3 cellular contexts compared by ENCODE assay signal in the genomic region with DNA sequence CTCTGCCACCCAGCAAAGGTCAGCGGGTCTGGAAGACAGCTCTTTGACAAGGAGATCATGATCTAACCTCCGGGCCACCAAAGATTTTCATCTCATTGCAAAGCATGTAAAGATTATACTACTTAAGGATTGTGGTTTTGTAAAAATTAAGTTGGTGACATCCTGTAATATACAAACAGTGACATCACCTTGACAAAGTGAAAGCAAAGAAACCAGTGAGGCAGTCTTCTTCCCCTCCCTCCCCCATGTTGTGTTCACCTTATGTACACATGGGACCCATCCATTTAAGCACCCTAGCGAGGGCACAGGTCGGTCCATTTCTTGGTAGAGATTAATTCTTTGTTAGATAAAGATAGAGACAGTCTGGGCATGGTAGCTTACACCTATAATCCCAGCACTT.
TF ChIP-seq lines count a peak whose summit lies in the region.

No MANE protein-coding gene starts in this region.

TF ChIP-seq in liver, 16 proteins besides CTCF, POLR2A, EP300 and RAD21:
- TF ChIP-seq REST (IDR thresholded peaks at IDR 0.05) (no peak), ATF3 (IDR thresholded peaks at IDR 0.05) (no peak), EGR1 (IDR thresholded peaks at IDR 0.05; ENCODE audit: low read depth in 2 of 2) (no peak), FOXA2 (IDR thresholded peaks at IDR 0.05) (no peak), RXRA (IDR thresholded peaks at IDR 0.05) (no peak), YY1 (IDR thresholded peaks at IDR 0.05) (no peak), JUND (IDR thresholded peaks at IDR 0.05) (no peak), GABPA (IDR thresholded peaks at IDR 0.05 in 1 of 2, conservative IDR thresholded peaks at IDR 0.05 in 1 of 2) (no peak), TAF1 (conservative IDR thresholded peaks at IDR 0.05) (no peak), FOXA1 (IDR thresholded peaks at IDR 0.05) (no peak), NR2F2 (IDR thresholded peaks at IDR 0.05) (no peak)
- TF ChIP-seq, protein P1, sequence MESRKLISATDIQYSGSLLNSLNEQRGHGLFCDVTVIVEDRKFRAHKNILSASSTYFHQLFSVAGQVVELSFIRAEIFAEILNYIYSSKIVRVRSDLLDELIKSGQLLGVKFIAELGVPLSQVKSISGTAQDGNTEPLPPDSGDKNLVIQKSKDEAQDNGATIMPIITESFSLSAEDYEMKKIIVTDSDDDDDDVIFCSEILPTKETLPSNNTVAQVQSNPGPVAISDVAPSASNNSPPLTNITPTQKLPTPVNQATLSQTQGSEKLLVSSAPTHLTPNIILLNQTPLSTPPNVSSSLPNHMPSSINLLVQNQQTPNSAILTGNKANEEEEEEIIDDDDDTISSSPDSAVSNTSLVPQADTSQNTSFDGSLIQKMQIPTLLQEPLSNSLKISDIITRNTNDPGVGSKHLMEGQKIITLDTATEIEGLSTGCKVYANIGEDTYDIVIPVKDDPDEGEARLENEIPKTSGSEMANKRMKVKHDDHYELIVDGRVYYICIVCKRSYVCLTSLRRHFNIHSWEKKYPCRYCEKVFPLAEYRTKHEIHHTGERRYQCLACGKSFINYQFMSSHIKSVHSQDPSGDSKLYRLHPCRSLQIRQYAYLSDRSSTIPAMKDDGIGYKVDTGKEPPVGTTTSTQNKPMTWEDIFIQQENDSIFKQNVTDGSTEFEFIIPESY (IDR thresholded peaks at IDR 0.05) = no peak

TF ChIP-seq in HepG2, 621 proteins besides CTCF, POLR2A, EP300 and RAD21:
- no peak for TF ChIP-seq ZGPAT (CRISPR knock-in tag; IDR thresholded peaks at IDR 0.05)
- no peak for TF ChIP-seq RCOR2 (CRISPR knock-in tag; IDR thresholded peaks at IDR 0.05)
- TF ChIP-seq, protein P2, sequence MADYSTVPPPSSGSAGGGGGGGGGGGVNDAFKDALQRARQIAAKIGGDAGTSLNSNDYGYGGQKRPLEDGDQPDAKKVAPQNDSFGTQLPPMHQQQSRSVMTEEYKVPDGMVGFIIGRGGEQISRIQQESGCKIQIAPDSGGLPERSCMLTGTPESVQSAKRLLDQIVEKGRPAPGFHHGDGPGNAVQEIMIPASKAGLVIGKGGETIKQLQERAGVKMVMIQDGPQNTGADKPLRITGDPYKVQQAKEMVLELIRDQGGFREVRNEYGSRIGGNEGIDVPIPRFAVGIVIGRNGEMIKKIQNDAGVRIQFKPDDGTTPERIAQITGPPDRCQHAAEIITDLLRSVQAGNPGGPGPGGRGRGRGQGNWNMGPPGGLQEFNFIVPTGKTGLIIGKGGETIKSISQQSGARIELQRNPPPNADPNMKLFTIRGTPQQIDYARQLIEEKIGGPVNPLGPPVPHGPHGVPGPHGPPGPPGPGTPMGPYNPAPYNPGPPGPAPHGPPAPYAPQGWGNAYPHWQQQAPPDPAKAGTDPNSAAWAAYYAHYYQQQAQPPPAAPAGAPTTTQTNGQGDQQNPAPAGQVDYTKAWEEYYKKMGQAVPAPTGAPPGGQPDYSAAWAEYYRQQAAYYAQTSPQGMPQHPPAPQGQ (CRISPR knock-in tag; IDR thresholded peaks at IDR 0.05; ENCODE audit: borderline replicate concordance) = no peak
- no peak for TF ChIP-seq TBL1XR1 (IDR thresholded peaks at IDR 0.05; ENCODE audit: borderline replicate concordance, low read length, partially characterized antibody)
- no peak for TF ChIP-seq ZNF646 (CRISPR knock-in tag; IDR thresholded peaks at IDR 0.05)
- no peak for TF ChIP-seq GATAD1 (CRISPR knock-in tag; IDR thresholded peaks at IDR 0.05)
- TF ChIP-seq ZNF773 (CRISPR knock-in tag; IDR thresholded peaks at IDR 0.05; ENCODE audit: borderline replicate concordance) = no peak
- no peak for TF ChIP-seq ZSCAN30 (CRISPR knock-in tag; IDR thresholded peaks at IDR 0.05)
- TF ChIP-seq ZNF207 (IDR thresholded peaks at IDR 0.05; ENCODE audit: borderline replicate concordance) = no peak

TF ChIP-seq in WTC11, 78 proteins besides CTCF, POLR2A, EP300 and RAD21:
- no peak for TF ChIP-seq ELF4 (CRISPR knock-in tag; IDR thresholded peaks at IDR 0.05; ENCODE audit: low read depth)
- no peak for TF ChIP-seq NFATC4 (CRISPR knock-in tag; IDR thresholded peaks at IDR 0.05)
- no peak for TF ChIP-seq MXD4 (CRISPR knock-in tag; IDR thresholded peaks at IDR 0.05; ENCODE audit: borderline replicate concordance)
